ENCODE assay signal across 26 cellular contexts in the genomic region with DNA sequence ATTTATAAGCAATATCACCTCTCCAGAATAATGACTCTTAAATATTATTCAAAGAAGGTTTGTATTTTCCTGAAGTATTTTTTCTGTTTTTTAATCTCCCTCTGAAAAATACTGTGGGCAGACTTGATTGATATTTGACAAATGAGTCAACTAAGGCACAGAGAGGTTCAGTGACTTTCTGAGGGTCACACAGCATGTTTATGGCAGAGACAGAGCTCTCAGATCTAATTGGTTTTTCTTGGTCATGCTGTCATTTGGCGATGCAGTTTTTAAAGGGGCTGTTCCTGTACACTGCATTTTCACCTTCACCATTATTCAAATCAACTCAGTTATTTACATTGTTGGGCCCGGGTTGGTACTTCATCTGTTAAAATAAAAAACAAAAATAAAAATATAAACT.
"Had no signal": no experiment of that assay in that cellular context is flagged by ENCODE, and none has a peak within 500 bp of the region (broad histone marks: within the 10 kb centered on the region; RNA-seq: fewer than 3 reads in every experiment).

No MANE protein-coding gene starts in this region.

- ATAC-seq: effector memory CD8-positive, alpha-beta T cell; esophagus mucosa; foreskin keratinocyte; gastrocnemius medialis; gastroesophageal sphincter; heart left ventricle; heart right ventricle had no signal

- H3K9me3 Mint-ChIP-seq: dendritic cell treated with granulocyte-macrophage colony-stimulating factor and Interleukin-4, amounts not matched to agents 40 ng/mL and 50 ng/mL, for 4 days; endodermal cell had no signal

- H3K36me3 ChIP-seq: colonic mucosa, esophagus muscularis mucosa, esophagus squamous epithelium, gastrocnemius medialis, gastroesophageal sphincter, heart left ventricle, heart right ventricle had no signal

- H3K27ac Mint-ChIP-seq: dendritic cell treated with granulocyte-macrophage colony-stimulating factor and Interleukin-4, amounts not matched to agents 40 ng/mL and 50 ng/mL, for 4 days; effector memory CD8-positive, alpha-beta T cell; endodermal cell had no signal

- H3K9me3 ChIP-seq: colonic mucosa, esophagus muscularis mucosa, esophagus squamous epithelium, gastrocnemius medialis, gastroesophageal sphincter, heart left ventricle, heart right ventricle had no signal

- H3K27me3 ChIP-seq: colonic mucosa, dorsolateral prefrontal cortex, esophagus squamous epithelium, foreskin keratinocyte, gastrocnemius medialis had no signal

- H3K4me3 ChIP-seq: colonic mucosa, coronary artery, dorsolateral prefrontal cortex, esophagus muscularis mucosa, esophagus squamous epithelium, gastrocnemius medialis, gastroesophageal sphincter, heart left ventricle, heart right ventricle had no signal

- DNase-seq: colonic mucosa; cortex of kidney; dermis blood vessel endothelial cell; dorsolateral prefrontal cortex; effector CD4-positive, alpha-beta T cell; effector CD8-positive, alpha-beta T cell; effector memory CD4-positive, alpha-beta T cell; effector memory CD8-positive, alpha-beta T cell; endodermal cell; erythroblast; esophagus squamous epithelium; foreskin fibroblast; foreskin keratinocyte; foreskin melanocyte; gastrocnemius medialis; glutamatergic neuron; head of caudate nucleus; heart left ventricle; heart right ventricle had no signal

- H3K27ac ChIP-seq: colonic mucosa, coronary artery, dorsolateral prefrontal cortex, epithelial cell of prostate, esophagus muscularis mucosa, esophagus squamous epithelium, foreskin keratinocyte, gastrocnemius medialis, gastroesophageal sphincter, heart left ventricle, heart right ventricle had no signal

- H3K27me3 Mint-ChIP-seq: dendritic cell treated with granulocyte-macrophage colony-stimulating factor and Interleukin-4, amounts not matched to agents 40 ng/mL and 50 ng/mL, for 4 days; effector memory CD8-positive, alpha-beta T cell had no signal

- H3K4me1 ChIP-seq: colonic mucosa, esophagus muscularis mucosa, esophagus squamous epithelium, foreskin keratinocyte, gastrocnemius medialis, gastroesophageal sphincter, heart left ventricle, heart right ventricle had no signal

- FAIRE-seq: endothelial cell of umbilical vein had no signal

- H3K4me3 Mint-ChIP-seq: dendritic cell treated with granulocyte-macrophage colony-stimulating factor and Interleukin-4, amounts not matched to agents 40 ng/mL and 50 ng/mL, for 4 days; effector memory CD8-positive, alpha-beta T cell; endodermal cell had no signal
